ENCODE assay signal across 17 cellular contexts in genomic region chr5:171855265-171855664, GRCh38.
"Had no signal": no experiment of that assay in that cellular context is flagged by ENCODE, and none has a peak within 500 bp of the region (broad histone marks: within the 10 kb centered on the region; RNA-seq: fewer than 3 reads in every experiment).

No MANE protein-coding gene starts in this region.

- H3K27ac ChIP-seq: coronary artery, dorsolateral prefrontal cortex, heart left ventricle, sigmoid colon, skin epidermis, testis, transverse colon had no signal

- H3K4me3 ChIP-seq: coronary artery, dorsolateral prefrontal cortex, heart left ventricle, sigmoid colon, skin epidermis, testis, transverse colon had no signal

- H3K9me3 ChIP-seq: heart left ventricle, sigmoid colon, testis, transverse colon had no signal

- H3K27ac Mint-ChIP-seq: stimulated activated naive CD8-positive, alpha-beta T cell treated with anti-CD3 and anti-CD28 coated beads, Interleukin-15, Interleukin-2, amounts not matched to agents 100 ng/mL and 50 ng/mL, for 24 hours had no signal

- H3K36me3 ChIP-seq: transverse colon had no signal

- H3K27me3 Mint-ChIP-seq: naive thymus-derived CD4-positive, alpha-beta T cell; stimulated activated naive CD8-positive, alpha-beta T cell treated with anti-CD3 and anti-CD28 coated beads, Interleukin-15, Interleukin-2, amounts not matched to agents 100 ng/mL and 50 ng/mL, for 24 hours had no signal

- H3K27me3 ChIP-seq: dorsolateral prefrontal cortex, heart left ventricle, sigmoid colon, testis, transverse colon had no signal

- ATAC-seq: esophagus mucosa, heart left ventricle had no signal

- H3K4me1 ChIP-seq: sigmoid colon, testis, transverse colon had no signal

- H3K4me3 Mint-ChIP-seq: naive thymus-derived CD4-positive, alpha-beta T cell; stimulated activated naive CD8-positive, alpha-beta T cell treated with anti-CD3 and anti-CD28 coated beads, Interleukin-15, Interleukin-2, amounts not matched to agents 100 ng/mL and 50 ng/mL, for 24 hours had no signal

- DNase-seq: caudate nucleus; dorsolateral prefrontal cortex; effector CD8-positive, alpha-beta T cell; heart left ventricle; hippocampal formation; kidney glomerular epithelial cell; mesendoderm; sigmoid colon; stimulated activated CD4-positive, alpha-beta T cell treated with anti-CD3 and anti-CD28 coated beads, Interleukin-12 subunit alpha, Interleukin-12 subunit beta, amount 100 ng/mL, for 4 hours; stimulated activated CD4-positive, alpha-beta T cell treated with anti-CD3 and anti-CD28 coated beads, Interleukin-2, amount 100 ng/mL, for 48 hours; testis had no signal
